In the genomic region with DNA sequence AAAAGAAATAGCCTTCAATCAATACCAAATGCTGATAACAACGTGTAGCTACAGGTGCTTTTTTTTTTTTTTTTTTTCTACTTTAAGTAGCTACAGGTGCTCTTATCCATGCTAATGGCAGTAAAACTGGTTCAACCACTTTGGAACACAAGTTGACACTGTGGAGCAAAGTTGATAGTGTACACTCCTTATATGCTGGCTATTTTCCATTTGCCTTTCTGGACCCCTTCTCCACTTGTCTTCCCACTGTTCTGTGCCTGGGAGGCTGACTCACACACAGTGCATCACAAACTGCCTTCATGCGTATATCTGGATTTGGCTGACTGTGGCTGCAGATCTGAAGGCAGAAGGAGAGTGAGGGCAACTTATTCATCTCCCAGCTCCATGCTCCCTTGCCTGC, we compare ENCODE assay signal across 23 cellular contexts.
DNase-seq lines count a peak whose midpoint lies in the region; ATAC-seq and TF ChIP-seq lines count a peak whose summit lies in the region.
"Had no signal": no experiment of that assay in that cellular context is flagged by ENCODE, and none has a peak within 500 bp of the region (broad histone marks: within the 10 kb centered on the region; RNA-seq: fewer than 3 reads in every experiment).

No MANE protein-coding gene starts in this region.

- H3K36me3 ChIP-seq in uterus = no peaks in the 10 kb centered on the region
- H3K36me3 ChIP-seq: ovary had no signal

- DNase-seq in HT-29 (ENCODE audit: low spot score) = peak; percentile 84
- DNase-seq in NCI-H345 (lab: John Stamatoyannopoulos, UW) = peak; percentile 95
- DNase-seq in foreskin keratinocyte = peak in 1 of 2 donors; percentile 12
- DNase-seq in type B pancreatic cell (ENCODE audit: extremely low spot score, unreplicated experiment) = no peak
- DNase-seq in uterus = no peak
- no peak for DNase-seq in activated T-cell treated with anti-CD3 and anti-CD28 coated beads, Interleukin-2, amount 50 U/mL, for 72 hours
- DNase-seq: activated CD4-positive, alpha-beta T cell treated with anti-CD3 and anti-CD28 coated beads, Interleukin-2, amount 10 ng/mL, durations not matched to agents 7 days and 5 days; activated CD8-positive, alpha-beta memory T cell treated with anti-CD3 and anti-CD28 coated beads, Interleukin-2, amount 50 U/mL, for 4 hours; activated gamma-delta T cell treated with Interleukin-2 at 50 U/mL for 16 hours; AML-193; amniotic stem cell; central memory CD4-positive, alpha-beta T cell; COR-L47; GDM1; mammary epithelial cell; MM.1S; naive B cell; NCI-H2081 treated with DMSO at 0.1 percent for 48 hours; ovary; stimulated activated CD4-positive, alpha-beta T cell treated with anti-CD3 and anti-CD28 coated beads, Interleukin-2, amount 100 ng/mL, for 48 hours had no signal

- intact Hi-C loops in uterus (cut with DNase I; ENCODE audit: low total_unique reads) = no loop called here

- ATAC-seq in foreskin keratinocyte (peak; percentile 37), HG02981 (IDR thresholded peaks at IDR 0.05; ENCODE audit: unreplicated experiment) (no peak)
- ATAC-seq in activated T-cell treated with anti-CD3 and anti-CD28 coated beads, Interleukin-2, amount 50 U/mL, for 72 hours (replicated peaks in 1 of 2) = no peak
- ATAC-seq: GM12878, HepG2 had no signal

- H3K27ac ChIP-seq in foreskin keratinocyte (no peak overlapping the region), uterus (no peak overlapping the region)
- H3K27ac ChIP-seq: ovary had no signal

- no peak for TF ChIP-seq POLR2A in uterus (IDR thresholded peaks at IDR 0.05)

- peaks cover 8% of the 10 kb centered on the region for H3K9me3 Mint-ChIP-seq in type B pancreatic cell
- H3K9me3 Mint-ChIP-seq in activated T-cell treated with anti-CD3 and anti-CD28 coated beads, Interleukin-2, amount 50 U/mL, for 72 hours = peaks cover 4 to 13% of the 10 kb centered on the region in 2 donors

- H3K4me1 ChIP-seq in foreskin keratinocyte = no peaks in the 10 kb centered on the region
- H3K4me1 ChIP-seq in uterus = no peaks in the 10 kb centered on the region

- H3K36me3 Mint-ChIP-seq in type B pancreatic cell = no peaks in the 10 kb centered on the region
- H3K36me3 Mint-ChIP-seq in activated T-cell treated with anti-CD3 and anti-CD28 coated beads, Interleukin-2, amount 50 U/mL, for 72 hours (ENCODE audit: insufficient read depth in 2 of 2) = no peaks in the 10 kb centered on the region
- H3K36me3 Mint-ChIP-seq: naive B cell had no signal

- no peaks in the 10 kb centered on the region for H3K27me3 Mint-ChIP-seq in type B pancreatic cell
- peaks cover 8% of the 10 kb centered on the region for H3K27me3 Mint-ChIP-seq in activated T-cell treated with anti-CD3 and anti-CD28 coated beads, Interleukin-2, amount 50 U/mL, for 72 hours (ENCODE audit: low read depth)

- TF ChIP-seq CTCF in foreskin keratinocyte (conservative IDR thresholded peaks at IDR 0.05) = no peak
- no peak for TF ChIP-seq CTCF in type B pancreatic cell (conservative IDR thresholded peaks at IDR 0.05)
- no peak for TF ChIP-seq CTCF in uterus (IDR thresholded peaks at IDR 0.05)

- H3K4me3 Mint-ChIP-seq in type B pancreatic cell = peak overlapping the region; percentile 20
- H3K4me3 Mint-ChIP-seq in activated T-cell treated with anti-CD3 and anti-CD28 coated beads, Interleukin-2, amount 50 U/mL, for 72 hours = no peak overlapping the region
- H3K4me3 Mint-ChIP-seq: activated CD4-positive, alpha-beta T cell treated with anti-CD3 and anti-CD28 coated beads, Interleukin-2, amount 10 ng/mL, durations not matched to agents 7 days and 5 days; naive B cell had no signal

- H3K4me3 ChIP-seq in uterus = no peak overlapping the region
- H3K4me3 ChIP-seq: GM12878, ovary had no signal

- H3K27me3 ChIP-seq in foreskin keratinocyte = no peaks in the 10 kb centered on the region
- no peaks in the 10 kb centered on the region for H3K27me3 ChIP-seq in uterus
- H3K27me3 ChIP-seq: ovary had no signal

- peak overlapping the region; percentile 57 for H3K27ac Mint-ChIP-seq in type B pancreatic cell
- H3K27ac Mint-ChIP-seq in activated T-cell treated with anti-CD3 and anti-CD28 coated beads, Interleukin-2, amount 50 U/mL, for 72 hours = no peak overlapping the region
- H3K27ac Mint-ChIP-seq: activated CD4-positive, alpha-beta T cell treated with anti-CD3 and anti-CD28 coated beads, Interleukin-2, amount 10 ng/mL, durations not matched to agents 7 days and 5 days; naive B cell had no signal

- H3K4me1 Mint-ChIP-seq in type B pancreatic cell (ENCODE audit: unreplicated experiment) = peaks cover 5% of the 10 kb centered on the region
- H3K4me1 Mint-ChIP-seq in activated T-cell treated with anti-CD3 and anti-CD28 coated beads, Interleukin-2, amount 50 U/mL, for 72 hours (ENCODE audit: low read depth) = no peaks in the 10 kb centered on the region
- H3K4me1 Mint-ChIP-seq: activated CD4-positive, alpha-beta T cell treated with anti-CD3 and anti-CD28 coated beads, Interleukin-2, amount 10 ng/mL, durations not matched to agents 7 days and 5 days; naive B cell had no signal

- H3K9me3 ChIP-seq in uterus = no peaks in the 10 kb centered on the region
- H3K9me3 ChIP-seq: ovary had no signal

Comparison
In these comparisons a context has a peak if more than half of its experiments do, and no peak if none do; other contexts are left out.
1. DNase-seq: peak in HT-29 (single experiment) and NCI-H345 (single experiment); none in type B pancreatic cell (single experiment), uterus (0 of 2) and activated T-cell treated with anti-CD3 and anti-CD28 coated beads, Interleukin-2, amount 50 U/mL, for 72 hours (0 of 2).